ENCODE assay signal across 17 cellular contexts in genomic region chr18:31773774-31774476, GRCh38. TPM values are rescaled to one million over a fixed set of nuclear protein-coding genes. Genes with fewer than 3 reads are reported as not detected.
A peak's percentile ranks its signal among the peaks of the same experiment; 100 is the strongest.
DNase-seq lines count a peak whose midpoint lies in the region; ATAC-seq and TF ChIP-seq lines count a peak whose summit lies in the region.
"Had no signal": no experiment of that assay in that cellular context is flagged by ENCODE, and none has a peak within 500 bp of the region (broad histone marks: within the 10 kb centered on the region; RNA-seq: fewer than 3 reads in every experiment).

No MANE protein-coding gene starts in this region.

- H2AFZ ChIP-seq in SK-N-SH (ENCODE audit: low read depth), result peak overlapping the region; percentile 16; the same call in 1 of the 2 replicates
- peak overlapping the region; percentile 22 for H2AFZ ChIP-seq in MM.1S (ENCODE audit: low read length)

- H3K9ac ChIP-seq in SK-N-SH, result no peak overlapping the region
- H3K9ac ChIP-seq in MM.1S (ENCODE audit: low read length), result no peak overlapping the region
- H3K9ac ChIP-seq: BLaER1 had no signal

- H3K27me3 ChIP-seq in SK-N-SH (ENCODE audit: insufficient read depth) (no peaks in the 10 kb centered on the region; the same call in 1 of the 2 replicates), MM.1S (replicated peaks; ENCODE audit: insufficient read depth, low read length) (no peaks in the 10 kb centered on the region)
- H3K27me3 ChIP-seq: BLaER1, ovary, tibial artery had no signal

- H3K4me2 ChIP-seq in SK-N-SH (no peak overlapping the region), MM.1S (ENCODE audit: low read depth, low read length) (peak overlapping the region; percentile 46; the same call in 1 of the 2 replicates)
- H3K4me2 ChIP-seq: BLaER1 had no signal

- H3K9me2 ChIP-seq in SK-N-SH (no peaks in the 10 kb centered on the region), MM.1S (replicated peaks; ENCODE audit: insufficient read depth, low read length) (no peaks in the 10 kb centered on the region)

- TF ChIP-seq EP300 in SK-N-SH (IDR thresholded peaks at IDR 0.05; ENCODE audit: borderline replicate concordance in 1 of 2, low read depth in 1 of 2, low read length in 1 of 2), result no peak

- H3F3A ChIP-seq in SK-N-SH (replicated peaks; ENCODE audit: insufficient read depth), result no peaks in the 10 kb centered on the region
- no peaks in the 10 kb centered on the region for H3F3A ChIP-seq in MM.1S (ENCODE audit: insufficient read depth, low read length)

- ATAC-seq in SK-N-SH treated with all-trans-retinoic acid at 6 μM for 48 hours, result no peak
- peak; percentile 45 for ATAC-seq in HG02798 (IDR thresholded peaks at IDR 0.05; ENCODE audit: poor library complexity, unreplicated experiment)
- ATAC-seq: Panc1 had no signal

- H3K4me1 ChIP-seq in SK-N-SH (ENCODE audit: control insufficient read depth in 1 of 2, insufficient read depth in 2 of 2, low read depth in 1 of 2, low read length in 1 of 2) (no peaks in the 10 kb centered on the region), MM.1S (ENCODE audit: low read length) (no peaks in the 10 kb centered on the region)
- H3K4me1 ChIP-seq: BLaER1, HAP-1, tibial artery had no signal

- DNase-seq in SK-N-SH (no peak), MM.1S (no peak), Ammon's horn (ENCODE audit: low spot score) (no peak), NCI-H187 (lab: John Stamatoyannopoulos, UW) (no peak), HUDEP-2 (lab: John Stamatoyannopoulos, UW; ENCODE audit: unreplicated experiment in 76 of 76) (no peak), posterior cingulate gyrus (no peak)
- DNase-seq: activated CD4-positive, alpha-beta memory T cell treated with anti-CD3 and anti-CD28 coated beads for 36 hours; DMS53; effector CD8-positive, alpha-beta T cell; ovary; tibial artery had no signal

- CTCF ChIA-PET in SK-N-SH (lab: Yijun Ruan, JAX), result interaction anchor here (0.8 kb wide), 1 partner anchor 32 kb away, joined by 3 read pairs; no protein-coding TSS in a partner anchor

- 35% methylated on average over 9 of the region's 9 CpGs for WGBS in SK-N-SH (ENCODE audit: low lambda C conversion rate)

- no peaks in the 10 kb centered on the region for H4K20me1 ChIP-seq in SK-N-SH (ENCODE audit: insufficient read depth)
- no peaks in the 10 kb centered on the region for H4K20me1 ChIP-seq in MM.1S (ENCODE audit: insufficient read depth, low read length)
- H4K20me1 ChIP-seq: BLaER1 had no signal

- H3K9me3 ChIP-seq in SK-N-SH (no peaks in the 10 kb centered on the region), MM.1S (replicated peaks; ENCODE audit: insufficient read depth, low read length) (no peaks in the 10 kb centered on the region)
- H3K9me3 ChIP-seq: ovary had no signal

- H3K4me3 ChIP-seq in SK-N-SH (ENCODE audit: low read depth in 2 of 2, low read length in 1 of 2) (peak overlapping the region in 1 of 2 experiments; percentile 6; a peak in 1 of 4 replicates), MM.1S (ENCODE audit: low read length) (peak overlapping the region; percentile 39)
- H3K4me3 ChIP-seq: BLaER1, HAP-1, ovary, tibial artery had no signal

- TF ChIP-seq RAD21 in SK-N-SH (IDR thresholded peaks at IDR 0.05; ENCODE audit: low read length), result no peak

- POLR2A ChIA-PET in SK-N-SH (lab: Yijun Ruan, JAX), result no interaction called here

- H3K79me2 ChIP-seq in SK-N-SH (ENCODE audit: insufficient read depth), result no peaks in the 10 kb centered on the region
- no peaks in the 10 kb centered on the region for H3K79me2 ChIP-seq in MM.1S (ENCODE audit: low read length)

- intact Hi-C loops in posterior cingulate gyrus (cut with DNase I), result no loop called here

- no peak overlapping the region for H3K27ac ChIP-seq in SK-N-SH (ENCODE audit: low read depth in 2 of 2, low read length in 1 of 2)
- H3K27ac ChIP-seq in MM.1S (ENCODE audit: low read length), result peak overlapping the region; percentile 12; the same call in 1 of the 2 replicates
- H3K27ac ChIP-seq: 22Rv1, BLaER1, ovary, tibial artery had no signal

- no peak for TF ChIP-seq CTCF in SK-N-SH (IDR thresholded peaks at IDR 0.05)
- no peak for TF ChIP-seq CTCF in MM.1S (IDR thresholded peaks at IDR 0.05; ENCODE audit: low read length)

- H3K36me3 ChIP-seq in SK-N-SH (replicated peaks in 1 of 2; ENCODE audit: control insufficient read depth in 1 of 2, insufficient read depth in 2 of 2, low read length in 1 of 2) (no peaks in the 10 kb centered on the region), MM.1S (replicated peaks; ENCODE audit: insufficient read depth, low read length) (no peaks in the 10 kb centered on the region)
- H3K36me3 ChIP-seq: BLaER1, HAP-1, ovary, tibial artery had no signal

TF ChIP-seq in SK-N-SH, 30 proteins besides CTCF, POLR2A, EP300 and RAD21 (continues in another document):
- TF ChIP-seq, protein P1, sequence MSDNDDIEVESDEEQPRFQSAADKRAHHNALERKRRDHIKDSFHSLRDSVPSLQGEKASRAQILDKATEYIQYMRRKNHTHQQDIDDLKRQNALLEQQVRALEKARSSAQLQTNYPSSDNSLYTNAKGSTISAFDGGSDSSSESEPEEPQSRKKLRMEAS (IDR thresholded peaks at IDR 0.05; ENCODE audit: low read depth), result no peak
- TF ChIP-seq IRF3 (IDR thresholded peaks at IDR 0.05; ENCODE audit: low read depth, low read length), result no peak
- TF ChIP-seq TEAD4 (IDR thresholded peaks at IDR 0.05; ENCODE audit: borderline replicate concordance, insufficient read depth), result no peak
- TF ChIP-seq GATA2 (CRISPR knock-in tag; IDR thresholded peaks at IDR 0.05), result no peak
- TF ChIP-seq POLR2AphosphoS5 (IDR thresholded peaks at IDR 0.05; ENCODE audit: low read depth, low read length), result no peak

TF ChIP-seq in SK-N-SH treated with all-trans-retinoic acid at 6 μM for 48 hours, 23 proteins besides CTCF, POLR2A, EP300 and RAD21:
- TF ChIP-seq OSR1 (CRISPR knock-in tag; IDR thresholded peaks at IDR 0.05), result no peak
- TF ChIP-seq ZNF565 (CRISPR knock-in tag; conservative IDR thresholded peaks at IDR 0.05; ENCODE audit: low read depth), result no peak
- no peak for TF ChIP-seq ZFP3 (CRISPR knock-in tag; IDR thresholded peaks at IDR 0.05)
- TF ChIP-seq GLIS3 (CRISPR knock-in tag; IDR thresholded peaks at IDR 0.05), result no peak
- TF ChIP-seq PPARA (CRISPR knock-in tag; IDR thresholded peaks at IDR 0.05; ENCODE audit: borderline replicate concordance), result no peak
- no peak for TF ChIP-seq ARNTL (CRISPR knock-in tag; IDR thresholded peaks at IDR 0.05; ENCODE audit: borderline replicate concordance, low read depth)
- no peak for TF ChIP-seq CSRNP3 (CRISPR knock-in tag; IDR thresholded peaks at IDR 0.05)
- TF ChIP-seq, protein P2, sequence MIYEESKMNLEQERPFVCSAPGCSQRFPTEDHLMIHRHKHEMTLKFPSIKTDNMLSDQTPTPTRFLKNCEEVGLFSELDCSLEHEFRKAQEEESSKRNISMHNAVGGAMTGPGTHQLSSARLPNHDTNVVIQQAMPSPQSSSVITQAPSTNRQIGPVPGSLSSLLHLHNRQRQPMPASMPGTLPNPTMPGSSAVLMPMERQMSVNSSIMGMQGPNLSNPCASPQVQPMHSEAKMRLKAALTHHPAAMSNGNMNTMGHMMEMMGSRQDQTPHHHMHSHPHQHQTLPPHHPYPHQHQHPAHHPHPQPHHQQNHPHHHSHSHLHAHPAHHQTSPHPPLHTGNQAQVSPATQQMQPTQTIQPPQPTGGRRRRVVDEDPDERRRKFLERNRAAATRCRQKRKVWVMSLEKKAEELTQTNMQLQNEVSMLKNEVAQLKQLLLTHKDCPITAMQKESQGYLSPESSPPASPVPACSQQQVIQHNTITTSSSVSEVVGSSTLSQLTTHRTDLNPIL (CRISPR knock-in tag; IDR thresholded peaks at IDR 0.05; ENCODE audit: low read depth), result no peak
- TF ChIP-seq SNAI2 (CRISPR knock-in tag; IDR thresholded peaks at IDR 0.05), result no peak
- no peak for TF ChIP-seq CSDC2 (CRISPR knock-in tag; IDR thresholded peaks at IDR 0.05)
- TF ChIP-seq ZNF70 (CRISPR knock-in tag; IDR thresholded peaks at IDR 0.05), result no peak
- TF ChIP-seq TOX (CRISPR knock-in tag; IDR thresholded peaks at IDR 0.05; ENCODE audit: borderline replicate concordance), result no peak
- TF ChIP-seq ZNF8 (CRISPR knock-in tag; IDR thresholded peaks at IDR 0.05), result no peak
- TF ChIP-seq, protein P3, sequence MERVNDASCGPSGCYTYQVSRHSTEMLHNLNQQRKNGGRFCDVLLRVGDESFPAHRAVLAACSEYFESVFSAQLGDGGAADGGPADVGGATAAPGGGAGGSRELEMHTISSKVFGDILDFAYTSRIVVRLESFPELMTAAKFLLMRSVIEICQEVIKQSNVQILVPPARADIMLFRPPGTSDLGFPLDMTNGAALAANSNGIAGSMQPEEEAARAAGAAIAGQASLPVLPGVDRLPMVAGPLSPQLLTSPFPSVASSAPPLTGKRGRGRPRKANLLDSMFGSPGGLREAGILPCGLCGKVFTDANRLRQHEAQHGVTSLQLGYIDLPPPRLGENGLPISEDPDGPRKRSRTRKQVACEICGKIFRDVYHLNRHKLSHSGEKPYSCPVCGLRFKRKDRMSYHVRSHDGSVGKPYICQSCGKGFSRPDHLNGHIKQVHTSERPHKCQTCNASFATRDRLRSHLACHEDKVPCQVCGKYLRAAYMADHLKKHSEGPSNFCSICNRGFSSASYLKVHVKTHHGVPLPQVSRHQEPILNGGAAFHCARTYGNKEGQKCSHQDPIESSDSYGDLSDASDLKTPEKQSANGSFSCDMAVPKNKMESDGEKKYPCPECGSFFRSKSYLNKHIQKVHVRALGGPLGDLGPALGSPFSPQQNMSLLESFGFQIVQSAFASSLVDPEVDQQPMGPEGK (CRISPR knock-in tag; IDR thresholded peaks at IDR 0.05; ENCODE audit: borderline replicate concordance), result no peak
- no peak for TF ChIP-seq RARB (CRISPR knock-in tag; IDR thresholded peaks at IDR 0.05)

RNA-seq across cellular contexts. Expression of gene SLC25A52, which starts 13.2 kb away (rescaled TPM):
- polyA plus RNA-seq in SK-N-SH (2012; rRNA removed), result 0.03 TPM in 1 of 2 replicates, not detected in the other
- not detected in 2 replicates for polyA plus RNA-seq in SK-N-SH (2012; cell fraction: cytosol; rRNA removed)
- polyA plus RNA-seq in SK-N-SH (2012; cell fraction: nucleus; rRNA removed), result 0.08 and 0.09 TPM in 2 replicates
- polyA plus RNA-seq: ovary had no signal
